ENCODE assay signal across 8 cellular contexts in the genomic region with DNA sequence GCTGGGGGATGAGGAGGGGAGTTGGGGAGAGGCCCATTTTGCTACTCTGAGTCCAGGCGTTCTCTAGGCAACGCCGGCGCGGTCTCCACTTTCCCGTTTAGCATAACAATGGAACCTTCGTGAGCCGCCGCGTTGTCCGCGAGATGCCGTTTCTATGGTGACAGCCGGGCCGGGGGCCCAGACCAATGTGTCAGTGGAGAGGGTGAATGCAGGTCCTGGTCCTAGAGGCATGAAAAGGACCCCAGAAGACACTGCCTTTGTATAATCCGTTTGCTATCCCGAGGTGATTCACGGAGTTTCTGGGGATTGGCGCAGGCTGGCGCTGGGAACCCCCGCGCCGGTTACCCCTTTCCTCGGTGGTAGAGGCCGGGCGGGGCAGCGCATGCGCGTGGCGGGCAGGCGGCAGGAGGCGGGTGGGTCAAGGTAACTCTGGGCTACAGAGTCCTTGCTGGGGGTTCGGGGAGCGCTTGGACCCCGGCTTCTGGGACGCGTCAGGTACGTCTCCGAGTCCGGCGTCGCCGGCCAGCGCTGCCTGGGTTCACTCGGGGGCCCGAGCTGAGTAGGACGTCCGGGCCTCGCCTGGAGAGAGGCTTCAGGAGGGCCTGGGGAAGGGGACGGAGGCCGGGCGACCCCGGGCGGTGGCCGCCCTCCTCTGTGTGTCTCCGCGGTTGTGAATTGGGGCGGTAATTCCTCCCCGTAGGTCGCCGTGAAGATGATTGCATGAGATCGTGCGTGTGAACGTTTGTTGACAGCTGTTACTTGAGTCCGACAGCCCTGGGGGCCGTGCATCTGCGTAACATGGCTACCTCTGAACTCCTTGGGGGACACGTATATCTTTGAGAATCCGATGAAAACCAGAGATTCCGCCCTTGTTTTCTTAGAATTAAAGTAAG. TPM values are rescaled to one million over a fixed set of nuclear protein-coding genes. Genes with fewer than 3 reads are reported as not detected.
DNase-seq lines count a peak whose midpoint lies in the region; ATAC-seq and TF ChIP-seq lines count a peak whose summit lies in the region.

Gene CBY1, plus strand, starts transcription at position 383 of the 893 bp plus-strand sequence. CDS start 11,417 bp downstream, outside the sequence.
Gene FAM227A, minus strand, starts transcription at position 137 of the 893 bp plus-strand sequence. CDS start 6,224 bp downstream, outside the sequence.

- no peak for TF ChIP-seq EP300 in ovary (IDR thresholded peaks at IDR 0.05)

- H3K4me1 ChIP-seq in ovary (ENCODE audit: insufficient read depth) (peaks cover 5% of the 10 kb centered on the region), thymus (ENCODE audit: control insufficient read depth, insufficient read depth, low read length) (peaks cover 11% of the 10 kb centered on the region)

- H3K79me2 ChIP-seq in SU-DHL-6 (ENCODE audit: insufficient read depth, low read length): no peaks in the 10 kb centered on the region

- POLR2A ChIA-PET in GM10248 (lab: Yijun Ruan, JAX): no interaction called here

- H3K27ac ChIP-seq in SU-DHL-6 (ENCODE audit: low read depth, low read length) (peak within 1 kb of the TSS; percentile 68), ovary (peak within 1 kb of the TSS; percentile 61 to 88), thymus (ENCODE audit: low read depth) (peak within 1 kb of the TSS; percentile 80)

- H3K4me1 Mint-ChIP-seq in activated naive CD8-positive, alpha-beta T cell treated with anti-CD3 and anti-CD28 coated beads, Interleukin-2, amount 50 U/mL, for 24 hours: peaks cover 17% of the 10 kb centered on the region

- intact Hi-C loops in Right ventricle myocardium superior (cut with DNase I): no loop called here
- intact Hi-C loops in ovary (cut with DNase I): no loop called here

- H3K27me3 ChIP-seq in SU-DHL-6 (ENCODE audit: low read length) (no peaks in the 10 kb centered on the region), ovary (no peaks in the 10 kb centered on the region), thymus (ENCODE audit: control insufficient read depth, insufficient read depth) (no peaks in the 10 kb centered on the region)

- peak; percentile 49 for TF ChIP-seq POLR2A in ovary (IDR thresholded peaks at IDR 0.05)

- CTCF ChIA-PET in GM10248 (lab: Yijun Ruan, JAX): interaction anchor here (1.2 to 2.6 kb wide), 4 partner anchors 14 to 27 kb away, joined by 3 to 6 read pairs (median 4); partner anchors contain the start of gene TOMM22

- peak within 1 kb of the TSS; percentile 85 for H3K4me3 Mint-ChIP-seq in activated naive CD8-positive, alpha-beta T cell treated with anti-CD3 and anti-CD28 coated beads, Interleukin-2, amount 50 U/mL, for 24 hours

- H3K9me2 ChIP-seq in SU-DHL-6 (replicated peaks; ENCODE audit: insufficient read depth, low read length): no peaks in the 10 kb centered on the region

- peak within 1 kb of the TSS; percentile 98 for H2AFZ ChIP-seq in SU-DHL-6 (ENCODE audit: low read depth, low read length, severe bottlenecking)

- TF ChIP-seq CTCF in GM10248 (IDR thresholded peaks at IDR 0.05; ENCODE audit: control extremely low read depth, extremely low read depth, low read depth, missing control alignments) (no peak), SU-DHL-6 (IDR thresholded peaks at IDR 0.05; ENCODE audit: insufficient read depth, low read length, poor library complexity, severe bottlenecking) (no peak), ovary (IDR thresholded peaks at IDR 0.05) (peak in 1 of 3 donors; percentile 19)

- H3K9ac ChIP-seq in SU-DHL-6 (ENCODE audit: low read length): peak within 1 kb of the TSS; percentile 74

- 0 to 1% (median 1%) methylated on average over 70 of the region's 70 CpGs for WGBS in ovary, 3 donors
- WGBS in thymus: under 1% methylated on average over 70 of the region's 70 CpGs

- H3K9me3 ChIP-seq in SU-DHL-6 (ENCODE audit: insufficient read depth, low read length) (no peaks in the 10 kb centered on the region), ovary (no peaks in the 10 kb centered on the region), thymus (ENCODE audit: control insufficient read depth) (no peaks in the 10 kb centered on the region)

- H3K4me3 ChIP-seq in SU-DHL-6 (ENCODE audit: insufficient read depth, low read length, poor library complexity, severe bottlenecking): peak within 1 kb of the TSS; percentile 88
- H3K4me3 ChIP-seq in ovary: peak within 1 kb of the TSS; percentile 91
- peak within 1 kb of the TSS; percentile 78 for H3K4me3 ChIP-seq in thymus (ENCODE audit: low read length)

- peaks cover 4% of the 10 kb centered on the region; the same call in 1 of the 2 replicates for H3F3A ChIP-seq in SU-DHL-6 (ENCODE audit: insufficient read depth)

- peaks cover 1% of the 10 kb centered on the region for H3K27me3 Mint-ChIP-seq in activated naive CD8-positive, alpha-beta T cell treated with anti-CD3 and anti-CD28 coated beads, Interleukin-2, amount 50 U/mL, for 24 hours

- H3K27ac Mint-ChIP-seq in activated naive CD8-positive, alpha-beta T cell treated with anti-CD3 and anti-CD28 coated beads, Interleukin-2, amount 50 U/mL, for 24 hours: peak within 1 kb of the TSS; percentile 97

- no peaks in the 10 kb centered on the region for H3K36me3 ChIP-seq in SU-DHL-6 (ENCODE audit: low read length)
- H3K36me3 ChIP-seq in ovary: no peaks in the 10 kb centered on the region
- peaks cover 2% of the 10 kb centered on the region for H3K36me3 ChIP-seq in thymus (ENCODE audit: control insufficient read depth, insufficient read depth)

- H3K36me3 Mint-ChIP-seq in activated naive CD8-positive, alpha-beta T cell treated with anti-CD3 and anti-CD28 coated beads, Interleukin-2, amount 50 U/mL, for 24 hours (ENCODE audit: low read depth): no peaks in the 10 kb centered on the region

- DNase-seq in GM10248 (ENCODE audit: extremely low spot score) (peak; percentile 98), NCI-H128 (lab: John Stamatoyannopoulos, UW; ENCODE audit: unreplicated experiment) (peak; percentile 74), Right ventricle myocardium superior (peak; percentile 94), ovary (peak; percentile 85 to 91 (median 89))
- DNase-seq in activated naive CD8-positive, alpha-beta T cell treated with anti-CD3 and anti-CD28 coated beads, Interleukin-2, amount 50 U/mL, for 24 hours: peak; percentile 89

- no peaks in the 10 kb centered on the region for H4K20me1 ChIP-seq in SU-DHL-6 (ENCODE audit: low read depth, low read length)

- H3K4me2 ChIP-seq in SU-DHL-6 (ENCODE audit: low read depth, low read length, poor library complexity, severe bottlenecking): peak within 1 kb of the TSS; percentile 92

- ATAC-seq in HG02678 (IDR thresholded peaks at IDR 0.05; ENCODE audit: unreplicated experiment) (peak; percentile 70), Right ventricle myocardium superior (ENCODE audit: poor library complexity) (peak; percentile 98)
- peak; percentile 83 for ATAC-seq in activated naive CD8-positive, alpha-beta T cell treated with anti-CD3 and anti-CD28 coated beads, Interleukin-2, amount 50 U/mL, for 24 hours

- H3K9me3 Mint-ChIP-seq in activated naive CD8-positive, alpha-beta T cell treated with anti-CD3 and anti-CD28 coated beads, Interleukin-2, amount 50 U/mL, for 24 hours: no peaks in the 10 kb centered on the region

RNA-seq across cellular contexts. Expression of gene CBY1, which starts in this region (rescaled TPM):
- total RNA-seq in Right ventricle myocardium superior (38.3 TPM), ovary (10 to 100 TPM; 15.5 to 45.2 (median 35.0) TPM)
- polyA plus RNA-seq in ovary (10 to 100 TPM; 54.0 to 84.0 TPM), thymus (41.1 TPM)

RNA-seq across cellular contexts. Expression of gene FAM227A, which starts in this region (rescaled TPM):
- total RNA-seq in Right ventricle myocardium superior (0.43 TPM), ovary (1 to 10 TPM in 6 of 7 donors, under 1 TPM in 1; 1.00 to 7.4 (median 2.5) TPM)
- polyA plus RNA-seq in ovary (under 1 TPM; 0.72 to 0.76 TPM), thymus (0.73 TPM)

Comparison
In these comparisons a context has a peak if more than half of its experiments do, and no peak if none do; other contexts are left out.
1. Peak in every context shown above with its lines: DNase-seq, ATAC-seq, H3K4me3 ChIP-seq and H3K27ac ChIP-seq.